Comparison of ENCODE assay signal across 20 cellular contexts in genomic region chr4:181860668-181861067, GRCh38.
"Had no signal": no experiment of that assay in that cellular context is flagged by ENCODE, and none has a peak within 500 bp of the region (broad histone marks: within the 10 kb centered on the region; RNA-seq: fewer than 3 reads in every experiment).

No MANE protein-coding gene starts in this region.

- H3K4me1 ChIP-seq: lower lobe of right lung, neural progenitor cell had no signal

- H3K9ac ChIP-seq: neural progenitor cell had no signal

- H2AFZ ChIP-seq: neural progenitor cell had no signal

- H3K4me2 ChIP-seq: neural progenitor cell had no signal

- H3K27ac ChIP-seq: lower lobe of right lung, neural progenitor cell, thyroid gland had no signal

- DNase-seq: activated CD4-positive, alpha-beta T cell treated with anti-CD3 and anti-CD28 coated beads for 36 hours; activated CD4-positive, alpha-beta T cell treated with anti-CD3 and anti-CD28 coated beads, Interleukin-2, amount 50 U/mL, for 4 hours; activated CD8-positive, alpha-beta memory T cell treated with anti-CD3 and anti-CD28 coated beads for 24 hours; activated CD8-positive, alpha-beta memory T cell treated with anti-CD3 and anti-CD28 coated beads, Interleukin-2, amount 50 U/mL, for 4 hours; activated T-cell treated with anti-CD3 and anti-CD28 coated beads, Interleukin-2, amount 50 U/mL, for 24 hours; effector CD8-positive, alpha-beta T cell; erythroblast; heart left ventricle; kidney; lower lobe of right lung; naive thymus-derived CD8-positive, alpha-beta T cell; retina; stimulated activated CD4-positive, alpha-beta T cell treated with anti-CD3 and anti-CD28 coated beads, Interleukin-12 subunit alpha, Interleukin-12 subunit beta, amount 100 ng/mL, for 4 hours; stimulated activated CD4-positive, alpha-beta T cell treated with anti-CD3 and anti-CD28 coated beads, Interleukin-4, amount 100 ng/mL, for 4 hours; substantia nigra; T-helper 9 cell; thyroid gland had no signal

- H3K27me3 ChIP-seq: heart left ventricle, neural progenitor cell, thyroid gland had no signal

- H3K4me3 ChIP-seq: heart left ventricle, lower lobe of right lung, neural progenitor cell, thyroid gland had no signal

- ATAC-seq: activated CD4-positive, alpha-beta T cell treated with anti-CD3 and anti-CD28 coated beads for 36 hours; activated T-helper 17 cell treated with anti-CD3 and anti-CD28 coated beads, Interleukin-2, amount 50 U/mL, for 72 hours; lower lobe of right lung; naive thymus-derived CD8-positive, alpha-beta T cell; WTC11 had no signal

- H3K9me3 ChIP-seq: heart left ventricle, lower lobe of right lung, thyroid gland had no signal

- H3K36me3 ChIP-seq: heart left ventricle, lower lobe of right lung, neural progenitor cell, thyroid gland had no signal
